29 cellular contexts compared by ENCODE assay signal in the genomic region with DNA sequence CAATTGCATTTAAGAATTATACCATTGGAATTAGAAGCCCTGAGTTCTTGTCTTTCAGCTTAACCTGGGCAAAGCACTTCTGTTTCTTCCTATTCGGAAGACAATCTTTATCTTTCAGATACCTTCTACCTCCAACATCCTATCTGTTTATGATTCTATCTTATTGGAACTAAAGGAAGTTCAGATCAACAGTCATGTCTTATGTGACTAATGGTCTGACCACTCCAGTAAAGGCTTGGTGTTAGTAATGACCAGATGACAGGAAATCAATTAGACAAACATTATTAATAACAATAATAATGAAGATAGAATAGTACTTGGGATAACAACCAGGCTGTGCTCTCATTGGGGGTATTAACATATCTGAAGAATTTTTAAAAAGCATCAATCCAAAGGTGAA. TPM values are rescaled to one million over a fixed set of nuclear protein-coding genes. Genes with fewer than 3 reads are reported as not detected.
DNase-seq lines count a peak whose midpoint lies in the region; ATAC-seq and TF ChIP-seq lines count a peak whose summit lies in the region.
"Had no signal": no experiment of that assay in that cellular context is flagged by ENCODE, and none has a peak within 500 bp of the region (broad histone marks: within the 10 kb centered on the region; RNA-seq: fewer than 3 reads in every experiment).

No MANE protein-coding gene starts in this region.

- H3K9me3 ChIP-seq in IMR-90 (ENCODE audit: control insufficient read depth, insufficient read depth, low read length), result no peaks in the 10 kb centered on the region

- no peak overlapping the region for H2AK9ac ChIP-seq in IMR-90 (replicated peaks; ENCODE audit: low read depth, low read length, poor library complexity)

- peak overlapping the region; percentile 16; the same call in 1 of the 2 replicates for H3K4me2 ChIP-seq in IMR-90 (ENCODE audit: low read depth, low read length)
- H3K4me2 ChIP-seq: PC-9 had no signal

- H3K27me3 ChIP-seq in IMR-90 (ENCODE audit: control insufficient read depth, insufficient read depth, low read length), result no peaks in the 10 kb centered on the region
- H3K27me3 ChIP-seq: cardiac muscle cell had no signal

- no peaks in the 10 kb centered on the region for H3K27me3 Mint-ChIP-seq in mesothelial cell of epicardium (ENCODE audit: low read depth)
- peaks cover 11% of the 10 kb centered on the region for H3K27me3 Mint-ChIP-seq in activated CD4-positive, alpha-beta T cell treated with anti-CD3 and anti-CD28 coated beads, Interleukin-2, amount 10 ng/mL, durations not matched to agents 24 days and 14 days

- peak overlapping the region; percentile 81; the same call in 1 of the 2 replicates for H3K14ac ChIP-seq in IMR-90 (replicated peaks; ENCODE audit: low read depth, low read length)

- H2BK20ac ChIP-seq in IMR-90 (ENCODE audit: low read depth, low read length), result peak overlapping the region; percentile 87; the same call in 1 of the 2 replicates

- DNase-seq in A172 (ENCODE audit: low spot score), result peak; percentile 80
- peak; percentile 22 for DNase-seq in IMR-90
- DNase-seq in astrocyte of the spinal cord (ENCODE audit: low read depth, low spot score), result peak; percentile 39
- no peak for DNase-seq in mesothelial cell of epicardium (ENCODE audit: low spot score in 2 of 2, unreplicated experiment in 2 of 2)
- no peak for DNase-seq in HEK293T (ENCODE audit: extremely low spot score)
- no peak for DNase-seq in activated CD8-positive, alpha-beta memory T cell treated with anti-CD3 and anti-CD28 coated beads, Interleukin-2, amount 50 U/mL, for 48 hours
- DNase-seq in activated CD4-positive, alpha-beta T cell treated with anti-CD3 and anti-CD28 coated beads, Interleukin-2, amount 10 ng/mL, durations not matched to agents 24 days and 14 days, result no peak
- DNase-seq: 8988T; activated CD8-positive, alpha-beta T cell treated with anti-CD3 and anti-CD28 coated beads for 36 hours; amygdala; Calu3; cortex of kidney; DMS79; effector memory CD4-positive, alpha-beta T cell; head of caudate nucleus; KG1; kidney; midbrain; naive thymus-derived CD4-positive, alpha-beta T cell; NCI-H2029 treated with DMSO at 0.1 percent for 48 hours; NCI-H524; PC-9; SHP77 treated with DMSO at 0.1 percent for 48 hours had no signal

- POLR2A ChIA-PET in IMR-90 (lab: Charles Lee; ENCODE audit: unreplicated experiment), result interaction anchor here (0.6 kb wide), 1 partner anchor 547 kb away, joined by 8 read pairs; no protein-coding TSS in a partner anchor
- POLR2A ChIA-PET in HEK293T (lab: Yijun Ruan, JAX), result interaction anchor here (1.5 kb wide), 1 partner anchor 28 kb away, joined by 4 read pairs; no protein-coding TSS in a partner anchor

- H3K4me3 ChIP-seq in IMR-90 (ENCODE audit: insufficient read depth, low read depth, low read length) (no peak overlapping the region), astrocyte of the spinal cord (ENCODE audit: low read depth, low read length) (no peak overlapping the region)
- H3K4me3 ChIP-seq: cardiac muscle cell, PC-9 had no signal

- ATAC-seq in IMR-90 (ENCODE audit: low read depth) (no peak), HG02571 (IDR thresholded peaks at IDR 0.05; ENCODE audit: unreplicated experiment) (no peak)
- ATAC-seq: activated CD8-positive, alpha-beta T cell treated with anti-CD3 and anti-CD28 coated beads for 36 hours; naive thymus-derived CD4-positive, alpha-beta T cell; stimulated activated memory B cell treated with anti-CD40 and anti-IgM and Interleukin-4, amounts not matched to agents 10 μg/mL and 1 μg/mL and 100 μg/mL, for 72 hours had no signal

- no peaks in the 10 kb centered on the region for H3K36me3 ChIP-seq in IMR-90 (ENCODE audit: control insufficient read depth, insufficient read depth, low read length)
- H3K36me3 ChIP-seq: cardiac muscle cell had no signal

- intact Hi-C loops in IMR-90 (cut with micrococcal nuclease), result loop anchor here (10.0 kb wide), 1 partner anchor 1214 kb away; no protein-coding TSS in a partner anchor
- intact Hi-C loops in activated CD4-positive, alpha-beta T cell treated with anti-CD3 and anti-CD28 coated beads, Interleukin-2, amount 10 ng/mL, durations not matched to agents 24 days and 14 days (cut with micrococcal nuclease), result loop anchor here (10.0 kb wide), 1 partner anchor 1584 kb away; no protein-coding TSS in a partner anchor

- H3K9ac ChIP-seq in IMR-90 (ENCODE audit: low read depth, low read length), result no peak overlapping the region

- peaks cover 2% of the 10 kb centered on the region for H3K36me3 Mint-ChIP-seq in mesothelial cell of epicardium
- no peaks in the 10 kb centered on the region for H3K36me3 Mint-ChIP-seq in activated CD4-positive, alpha-beta T cell treated with anti-CD3 and anti-CD28 coated beads, Interleukin-2, amount 10 ng/mL, durations not matched to agents 24 days and 14 days (ENCODE audit: low read depth)
- H3K36me3 Mint-ChIP-seq: activated naive CD4-positive, alpha-beta T cell treated with anti-CD3 and anti-CD28 coated beads, Interleukin-2, amount 50 U/mL, for 24 hours; naive thymus-derived CD4-positive, alpha-beta T cell; stimulated activated memory B cell treated with anti-CD40 and anti-IgM and Interleukin-4, amounts not matched to agents 10 μg/mL and 1 μg/mL and 100 μg/mL, for 72 hours had no signal

- H3K79me1 ChIP-seq in IMR-90 (ENCODE audit: low read depth in 1 of 2, low read length in 2 of 2), result peaks cover 20 to 63% of the 10 kb centered on the region in 2 experiments

- peak overlapping the region; percentile 49 for H3K27ac Mint-ChIP-seq in mesothelial cell of epicardium
- H3K27ac Mint-ChIP-seq in activated CD4-positive, alpha-beta T cell treated with anti-CD3 and anti-CD28 coated beads, Interleukin-2, amount 10 ng/mL, durations not matched to agents 24 days and 14 days, result no peak overlapping the region
- H3K27ac Mint-ChIP-seq: activated CD8-positive, alpha-beta T cell treated with anti-CD3 and anti-CD28 coated beads for 36 hours; activated naive CD4-positive, alpha-beta T cell treated with anti-CD3 and anti-CD28 coated beads, Interleukin-2, amount 50 U/mL, for 24 hours; activated T-helper 2 cell treated with anti-CD3 and anti-CD28 coated beads, Interferon-gamma antibody, Interleukin-2, Interleukin-4, amounts not matched to agents 10 μg/mL and 5 μg/mL and 100 μg/mL, durations not matched to agents 14 hours and 24 hours and 36 hours; naive thymus-derived CD4-positive, alpha-beta T cell; stimulated activated memory B cell treated with anti-CD40 and anti-IgM and Interleukin-4, amounts not matched to agents 10 μg/mL and 1 μg/mL and 100 μg/mL, for 72 hours had no signal

- H4K8ac ChIP-seq in IMR-90 (ENCODE audit: low read depth in 2 of 2, low read length in 2 of 2), result peak overlapping the region in 1 of 2 experiments; percentile 86; a peak in 2 of 4 replicates

- peak overlapping the region; percentile 62; the same call in 1 of the 3 replicates for H2BK15ac ChIP-seq in IMR-90 (ENCODE audit: low read depth, low read length)

- peak overlapping the region; percentile 91; the same call in 1 of the 2 replicates for H3K23ac ChIP-seq in IMR-90 (ENCODE audit: low read depth, low read length)

- no peak overlapping the region for H3K4me3 Mint-ChIP-seq in mesothelial cell of epicardium
- H3K4me3 Mint-ChIP-seq in activated CD4-positive, alpha-beta T cell treated with anti-CD3 and anti-CD28 coated beads, Interleukin-2, amount 10 ng/mL, durations not matched to agents 24 days and 14 days, result no peak overlapping the region
- H3K4me3 Mint-ChIP-seq: activated CD8-positive, alpha-beta T cell treated with anti-CD3 and anti-CD28 coated beads for 36 hours; activated naive CD4-positive, alpha-beta T cell treated with anti-CD3 and anti-CD28 coated beads, Interleukin-2, amount 50 U/mL, for 24 hours; naive thymus-derived CD4-positive, alpha-beta T cell; stimulated activated memory B cell treated with anti-CD40 and anti-IgM and Interleukin-4, amounts not matched to agents 10 μg/mL and 1 μg/mL and 100 μg/mL, for 72 hours had no signal

- TF ChIP-seq CTCF in IMR-90 (conservative IDR thresholded peaks at IDR 0.05; ENCODE audit: low read depth, low read length), result no peak
- no peak for TF ChIP-seq CTCF in astrocyte of the spinal cord (IDR thresholded peaks at IDR 0.05; ENCODE audit: low read depth, low read length)
- TF ChIP-seq CTCF in mesothelial cell of epicardium (IDR thresholded peaks at IDR 0.05; ENCODE audit: unreplicated experiment), result no peak

- no peak overlapping the region for H2AK5ac ChIP-seq in IMR-90 (ENCODE audit: low read depth, low read length)

- H3K18ac ChIP-seq in IMR-90 (ENCODE audit: low read depth, low read length), result peak overlapping the region; percentile 20; the same call in 1 of the 2 replicates

- H3K4me1 ChIP-seq in IMR-90 (ENCODE audit: control insufficient read depth, insufficient read depth, low read length), result peaks cover 27% of the 10 kb centered on the region

- no TSS peak for BruUV-seq in IMR-90 (replicated peaks; lab: Mats Ljungman, UMichigan)

- in situ Hi-C loops in IMR-90 (cut with MboI; ENCODE audit: low sequenced_read_pairs) (loop anchor here (5.0 to 10.0 kb wide), 3 partner anchors 248 to 1334 kb away; a partner anchor contains a TSS), astrocyte of the spinal cord (cut with HindIII; ENCODE audit: low sequenced_read_pairs) (no loop called here)

- WGBS in IMR-90 (ENCODE audit: extremely low coverage in 2 of 2, insufficient read length in 1 of 2), 2 experiments, result no CpG with 5 or more reads among the region's 1 CpG

- peaks cover 14% of the 10 kb centered on the region; the same call in 1 of the 2 replicates for H3K9me1 ChIP-seq in IMR-90 (ENCODE audit: insufficient read depth, low read length)

- no peak for TF ChIP-seq POLR2A in IMR-90 (IDR thresholded peaks at IDR 0.05; ENCODE audit: low read depth, low read length)

- H4K5ac ChIP-seq in IMR-90 (ENCODE audit: low read depth, low read length), result peak overlapping the region; percentile 20; the same call in 1 of the 2 replicates

- dilution Hi-C loops in IMR-90 (cut with HindIII; ENCODE audit: low sequenced_read_pairs, unreplicated experiment), result no loop called here

- H4K91ac ChIP-seq in IMR-90 (ENCODE audit: insufficient read depth, low read depth, low read length), result 0 out of 2 replicates have a peak overlapping the region, but pooled peaks have one; percentile 81

- TF ChIP-seq RAD21 in IMR-90 (IDR thresholded peaks at IDR 0.05; ENCODE audit: low read length), result no peak

- peak overlapping the region; percentile 83; the same call in 1 of the 2 replicates for H3K4ac ChIP-seq in IMR-90 (ENCODE audit: low read depth, low read length)

- CTCF ChIA-PET in IMR-90 (lab: Yijun Ruan, JAX), result interaction anchor here (0.6 to 0.7 kb wide), 2 partner anchors 256 to 1658 kb away, joined by 4 read pairs; no protein-coding TSS in a partner anchor
- CTCF ChIA-PET in HEK293T (lab: Yijun Ruan, JAX), result no interaction called here

- H3K27ac ChIP-seq in IMR-90 (ENCODE audit: insufficient read depth, low read length), result peak overlapping the region; percentile 3; the same call in 1 of the 2 replicates
- H3K27ac ChIP-seq: cardiac muscle cell, HL-60, PC-9 had no signal

- H4K20me1 ChIP-seq in IMR-90 (ENCODE audit: insufficient read depth, low read length), result no peaks in the 10 kb centered on the region

- H3K4me1 Mint-ChIP-seq in mesothelial cell of epicardium, result peaks cover 70% of the 10 kb centered on the region
- H3K4me1 Mint-ChIP-seq in activated CD4-positive, alpha-beta T cell treated with anti-CD3 and anti-CD28 coated beads, Interleukin-2, amount 10 ng/mL, durations not matched to agents 24 days and 14 days, result peaks cover 5% of the 10 kb centered on the region
- H3K4me1 Mint-ChIP-seq: stimulated activated memory B cell treated with anti-CD40 and anti-IgM and Interleukin-4, amounts not matched to agents 10 μg/mL and 1 μg/mL and 100 μg/mL, for 72 hours had no signal

- H2BK120ac ChIP-seq in IMR-90 (ENCODE audit: low read depth, low read length), result peak overlapping the region; percentile 83

- peak overlapping the region; percentile 41 for H2BK5ac ChIP-seq in IMR-90 (ENCODE audit: low read depth, low read length, poor library complexity, severe bottlenecking)

- H3K9me3 Mint-ChIP-seq in mesothelial cell of epicardium, result peaks cover 7% of the 10 kb centered on the region
- H3K9me3 Mint-ChIP-seq in activated CD4-positive, alpha-beta T cell treated with anti-CD3 and anti-CD28 coated beads, Interleukin-2, amount 10 ng/mL, durations not matched to agents 24 days and 14 days, result no peaks in the 10 kb centered on the region
- H3K9me3 Mint-ChIP-seq: activated CD8-positive, alpha-beta T cell treated with anti-CD3 and anti-CD28 coated beads for 36 hours; activated naive CD4-positive, alpha-beta T cell treated with anti-CD3 and anti-CD28 coated beads, Interleukin-2, amount 50 U/mL, for 24 hours; activated T-helper 2 cell treated with anti-CD3 and anti-CD28 coated beads, Interferon-gamma antibody, Interleukin-2, Interleukin-4, amounts not matched to agents 10 μg/mL and 5 μg/mL and 100 μg/mL, durations not matched to agents 14 hours and 24 hours and 36 hours; naive thymus-derived CD4-positive, alpha-beta T cell; stimulated activated memory B cell treated with anti-CD40 and anti-IgM and Interleukin-4, amounts not matched to agents 10 μg/mL and 1 μg/mL and 100 μg/mL, for 72 hours had no signal

- H2AFZ ChIP-seq in IMR-90 (replicated peaks; ENCODE audit: low read length, poor library complexity), result no peak overlapping the region
- H2AFZ ChIP-seq: PC-9 had no signal

- H3K56ac ChIP-seq in IMR-90 (ENCODE audit: extremely low read depth, insufficient read depth, low read length), result no peak overlapping the region

RNA-seq across cellular contexts. Expression of a gene that starts 11.3 kb away (rescaled TPM):
- total RNA-seq in A172 (2014; rRNA removed; shearing (Covaris generic)), result 139 and 149 TPM in 2 replicates
- total RNA-seq in IMR-90 (2012; rRNA removed) (7.5 and 9.0 TPM in 2 replicates), mesothelial cell of epicardium (8.8 to 10.2 TPM (median 10.2 TPM) in 3 replicates)
- polyA plus RNA-seq in IMR-90 (2012; rRNA removed), result 8.8 and 11.9 TPM in 2 replicates
- polyA plus RNA-seq in IMR-90 (2012; cell fraction: cytosol; rRNA removed), result 4.1 and 14.2 TPM in 2 replicates
- 16.3 and 27.2 TPM in 2 replicates for polyA plus RNA-seq in IMR-90 (2012; cell fraction: nucleus; rRNA removed; ENCODE audit: low replicate concordance)
- total RNA-seq in activated CD4-positive, alpha-beta T cell treated with anti-CD3 and anti-CD28 coated beads, Interleukin-2, amount 10 ng/mL, durations not matched to agents 24 days and 14 days, result 2.3 and 3.7 TPM in 2 replicates
- total RNA-seq: Calu3, PC-9 had no signal

Comparison
In these comparisons a context has a peak if more than half of its experiments do, and no peak if none do; other contexts are left out.
1. DNase-seq: peak in A172 (single experiment), IMR-90 (single experiment) and astrocyte of the spinal cord (single experiment); none in mesothelial cell of epicardium (0 of 2), HEK293T (single experiment), activated CD8-positive, alpha-beta memory T cell treated with anti-CD3 and anti-CD28 coated beads, Interleukin-2, amount 50 U/mL, for 48 hours (single experiment) and activated CD4-positive, alpha-beta T cell treated with anti-CD3 and anti-CD28 coated beads, Interleukin-2, amount 10 ng/mL, durations not matched to agents 24 days and 14 days (single experiment).
2. RNA of a gene that starts 11.3 kb away (total RNA-seq): 139 to 149 TPM in A172; 8.8 to 10.2 TPM in mesothelial cell of epicardium, 7.5 to 9.0 TPM in IMR-90 and 2.3 to 3.7 TPM in activated CD4-positive, alpha-beta T cell treated with anti-CD3 and anti-CD28 coated beads, Interleukin-2, amount 10 ng/mL, durations not matched to agents 24 days and 14 days; every median in the first group is over 10 times any median in the second.